Comparison of ENCODE assay signal across 8 cellular contexts in the genomic region with DNA sequence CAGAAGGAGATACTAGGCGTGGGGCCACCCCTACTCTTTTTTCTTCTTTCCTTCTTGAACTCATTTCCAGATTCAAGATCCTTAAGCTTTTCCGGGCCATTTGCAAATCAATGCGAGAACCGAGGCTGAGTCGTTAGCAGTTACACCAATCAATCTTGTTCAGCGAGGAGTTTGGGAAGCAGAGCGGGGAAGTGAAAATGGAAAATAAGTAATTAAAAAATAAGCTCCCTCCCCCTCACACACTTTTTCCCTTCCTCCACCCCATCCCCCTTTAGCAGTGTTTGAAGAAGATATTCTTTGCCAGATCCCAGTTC. TPM values are rescaled to one million over a fixed set of nuclear protein-coding genes. Genes with fewer than 3 reads are reported as not detected.
A peak's percentile ranks its signal among the peaks of the same experiment; 100 is the strongest.
DNase-seq lines count a peak whose midpoint lies in the region; ATAC-seq and TF ChIP-seq lines count a peak whose summit lies in the region.

No MANE protein-coding gene starts in this region.

- H3K36me3 ChIP-seq in GM23338 (ENCODE audit: insufficient read depth) = no peaks in the 10 kb centered on the region
- no peaks in the 10 kb centered on the region for H3K36me3 ChIP-seq in NT2/D1 (ENCODE audit: insufficient read depth, insufficient read length, low read length)
- no peaks in the 10 kb centered on the region for H3K36me3 ChIP-seq in gastrocnemius medialis

- H3K4me1 Mint-ChIP-seq in GM23338 (peaks cover 20% of the 10 kb centered on the region), CD14-positive monocyte (peaks cover 28% of the 10 kb centered on the region)

- no peaks in the 10 kb centered on the region for H3K9me3 ChIP-seq in NT2/D1 (ENCODE audit: insufficient read depth, low read length)
- no peaks in the 10 kb centered on the region for H3K9me3 ChIP-seq in gastrocnemius medialis

- H3K27ac ChIP-seq in GM23338 (ENCODE audit: low read depth) (peak overlapping the region; percentile 30), gastrocnemius medialis (peak overlapping the region; percentile 59 to 85 (median 69))

- peaks cover 48% of the 10 kb centered on the region for H3K27me3 ChIP-seq in GM23338 (ENCODE audit: insufficient read depth)
- peaks cover 44% of the 10 kb centered on the region for H3K27me3 ChIP-seq in NT2/D1 (ENCODE audit: insufficient read depth, insufficient read length)
- H3K27me3 ChIP-seq in gastrocnemius medialis = no peaks in the 10 kb centered on the region

- TF ChIP-seq CTCF in GM23338 (conservative IDR thresholded peaks at IDR 0.05; ENCODE audit: low read depth in 2 of 2) = no peak
- no peak for TF ChIP-seq CTCF in gastrocnemius medialis (IDR thresholded peaks at IDR 0.05 in 4 of 5, conservative IDR thresholded peaks at IDR 0.05 in 1 of 5)
- TF ChIP-seq CTCF in CD14-positive monocyte (IDR thresholded peaks at IDR 0.05) = no peak

- intact Hi-C loops in gastrocnemius medialis (cut with DNase I; ENCODE audit: low total_unique reads) (no loop called here), CD14-positive monocyte (cut with micrococcal nuclease) (no loop called here)

- peaks cover 4% of the 10 kb centered on the region; the same call in 1 of the 2 replicates for H3F3A ChIP-seq in GM23338 (replicated peaks; ENCODE audit: low read depth)

- no peak for TF ChIP-seq POLR2A in gastrocnemius medialis (IDR thresholded peaks at IDR 0.05)

- in situ Hi-C loops in gastrocnemius medialis (cut with MboI; ENCODE audit: low sequenced_read_pairs in 4 of 4) = no loop called here

- peak overlapping the region; percentile 91 for H3K4me3 ChIP-seq in GM23338
- peak overlapping the region; percentile 86 for H3K4me3 ChIP-seq in NT2/D1 (ENCODE audit: insufficient read length, low read depth)
- peak overlapping the region; percentile 63 to 75 (median 70) for H3K4me3 ChIP-seq in gastrocnemius medialis

- H3K27ac Mint-ChIP-seq in GM23338 = no peak overlapping the region
- H3K27ac Mint-ChIP-seq in CD14-positive monocyte = no peak overlapping the region

- H3K9me3 Mint-ChIP-seq in GM23338 = no peaks in the 10 kb centered on the region; the same call in 2 of the 3 replicates
- peaks cover 0 to 2% (median 0%) of the 10 kb centered on the region in 7 donors for H3K9me3 Mint-ChIP-seq in CD14-positive monocyte

- peak overlapping the region; percentile 89 for H3K4me2 ChIP-seq in GM23338

- H3K9ac ChIP-seq in NT2/D1 (ENCODE audit: insufficient read length, low read depth) = peak overlapping the region; percentile 83

- ATAC-seq in GM23338 (no peak; the same call in 2 of the 3 replicates), gastrocnemius medialis (no peak)

- H4K20me1 ChIP-seq in GM23338 (replicated peaks; ENCODE audit: insufficient read depth) = no peaks in the 10 kb centered on the region

- no peaks in the 10 kb centered on the region for H3K79me2 ChIP-seq in GM23338 (replicated peaks; ENCODE audit: insufficient read depth)

- peaks cover 22% of the 10 kb centered on the region for H3K4me1 ChIP-seq in GM23338 (ENCODE audit: insufficient read depth)
- peaks cover 2% of the 10 kb centered on the region for H3K4me1 ChIP-seq in NT2/D1 (ENCODE audit: insufficient read depth, insufficient read length)
- peaks cover 6 to 7% of the 10 kb centered on the region in 2 donors for H3K4me1 ChIP-seq in gastrocnemius medialis

- no peaks in the 10 kb centered on the region for H3K9me2 ChIP-seq in GM23338 (ENCODE audit: insufficient read depth)

- H3K36me3 Mint-ChIP-seq in GM23338 (ENCODE audit: low read depth) = no peaks in the 10 kb centered on the region; the same call in 2 of the 3 replicates
- no peaks in the 10 kb centered on the region for H3K36me3 Mint-ChIP-seq in CD14-positive monocyte

- H3K27me3 Mint-ChIP-seq in GM23338 (ENCODE audit: insufficient read depth, low read depth, poor library complexity) (peaks cover 17% of the 10 kb centered on the region), CD14-positive monocyte (ENCODE audit: low read depth in 3 of 3) (no peaks in the 10 kb centered on the region)

- DNase-seq in GM23338 (ENCODE audit: low spot score) (peak; percentile 70), NT2/D1 (ENCODE audit: low read depth, low spot score) (peak; percentile 81), fibroblast of the conjunctiva (ENCODE audit: low read depth) (peak; percentile 1), gastrocnemius medialis (no peak), NAMALWA (ENCODE audit: low spot score) (no peak), hepatic stellate cell (ENCODE audit: low spot score) (no peak), CD14-positive monocyte (ENCODE audit: low spot score) (no peak)
- DNase-seq in stimulated activated CD4-positive, alpha-beta T cell treated with anti-CD3 and anti-CD28 coated beads, Interleukin-12 subunit alpha, Interleukin-12 subunit beta, amount 100 ng/mL, for 4 hours = no peak

- peak overlapping the region; percentile 34 for H2AFZ ChIP-seq in GM23338

- H3K4me3 Mint-ChIP-seq in GM23338 (no peak overlapping the region), CD14-positive monocyte (no peak overlapping the region)

TF ChIP-seq in GM23338, 12 proteins besides CTCF, POLR2A, EP300 and RAD21:
- TF ChIP-seq ZNF114 (CRISPR knock-in tag; IDR thresholded peaks at IDR 0.05) = no peak
- TF ChIP-seq, protein P1, sequence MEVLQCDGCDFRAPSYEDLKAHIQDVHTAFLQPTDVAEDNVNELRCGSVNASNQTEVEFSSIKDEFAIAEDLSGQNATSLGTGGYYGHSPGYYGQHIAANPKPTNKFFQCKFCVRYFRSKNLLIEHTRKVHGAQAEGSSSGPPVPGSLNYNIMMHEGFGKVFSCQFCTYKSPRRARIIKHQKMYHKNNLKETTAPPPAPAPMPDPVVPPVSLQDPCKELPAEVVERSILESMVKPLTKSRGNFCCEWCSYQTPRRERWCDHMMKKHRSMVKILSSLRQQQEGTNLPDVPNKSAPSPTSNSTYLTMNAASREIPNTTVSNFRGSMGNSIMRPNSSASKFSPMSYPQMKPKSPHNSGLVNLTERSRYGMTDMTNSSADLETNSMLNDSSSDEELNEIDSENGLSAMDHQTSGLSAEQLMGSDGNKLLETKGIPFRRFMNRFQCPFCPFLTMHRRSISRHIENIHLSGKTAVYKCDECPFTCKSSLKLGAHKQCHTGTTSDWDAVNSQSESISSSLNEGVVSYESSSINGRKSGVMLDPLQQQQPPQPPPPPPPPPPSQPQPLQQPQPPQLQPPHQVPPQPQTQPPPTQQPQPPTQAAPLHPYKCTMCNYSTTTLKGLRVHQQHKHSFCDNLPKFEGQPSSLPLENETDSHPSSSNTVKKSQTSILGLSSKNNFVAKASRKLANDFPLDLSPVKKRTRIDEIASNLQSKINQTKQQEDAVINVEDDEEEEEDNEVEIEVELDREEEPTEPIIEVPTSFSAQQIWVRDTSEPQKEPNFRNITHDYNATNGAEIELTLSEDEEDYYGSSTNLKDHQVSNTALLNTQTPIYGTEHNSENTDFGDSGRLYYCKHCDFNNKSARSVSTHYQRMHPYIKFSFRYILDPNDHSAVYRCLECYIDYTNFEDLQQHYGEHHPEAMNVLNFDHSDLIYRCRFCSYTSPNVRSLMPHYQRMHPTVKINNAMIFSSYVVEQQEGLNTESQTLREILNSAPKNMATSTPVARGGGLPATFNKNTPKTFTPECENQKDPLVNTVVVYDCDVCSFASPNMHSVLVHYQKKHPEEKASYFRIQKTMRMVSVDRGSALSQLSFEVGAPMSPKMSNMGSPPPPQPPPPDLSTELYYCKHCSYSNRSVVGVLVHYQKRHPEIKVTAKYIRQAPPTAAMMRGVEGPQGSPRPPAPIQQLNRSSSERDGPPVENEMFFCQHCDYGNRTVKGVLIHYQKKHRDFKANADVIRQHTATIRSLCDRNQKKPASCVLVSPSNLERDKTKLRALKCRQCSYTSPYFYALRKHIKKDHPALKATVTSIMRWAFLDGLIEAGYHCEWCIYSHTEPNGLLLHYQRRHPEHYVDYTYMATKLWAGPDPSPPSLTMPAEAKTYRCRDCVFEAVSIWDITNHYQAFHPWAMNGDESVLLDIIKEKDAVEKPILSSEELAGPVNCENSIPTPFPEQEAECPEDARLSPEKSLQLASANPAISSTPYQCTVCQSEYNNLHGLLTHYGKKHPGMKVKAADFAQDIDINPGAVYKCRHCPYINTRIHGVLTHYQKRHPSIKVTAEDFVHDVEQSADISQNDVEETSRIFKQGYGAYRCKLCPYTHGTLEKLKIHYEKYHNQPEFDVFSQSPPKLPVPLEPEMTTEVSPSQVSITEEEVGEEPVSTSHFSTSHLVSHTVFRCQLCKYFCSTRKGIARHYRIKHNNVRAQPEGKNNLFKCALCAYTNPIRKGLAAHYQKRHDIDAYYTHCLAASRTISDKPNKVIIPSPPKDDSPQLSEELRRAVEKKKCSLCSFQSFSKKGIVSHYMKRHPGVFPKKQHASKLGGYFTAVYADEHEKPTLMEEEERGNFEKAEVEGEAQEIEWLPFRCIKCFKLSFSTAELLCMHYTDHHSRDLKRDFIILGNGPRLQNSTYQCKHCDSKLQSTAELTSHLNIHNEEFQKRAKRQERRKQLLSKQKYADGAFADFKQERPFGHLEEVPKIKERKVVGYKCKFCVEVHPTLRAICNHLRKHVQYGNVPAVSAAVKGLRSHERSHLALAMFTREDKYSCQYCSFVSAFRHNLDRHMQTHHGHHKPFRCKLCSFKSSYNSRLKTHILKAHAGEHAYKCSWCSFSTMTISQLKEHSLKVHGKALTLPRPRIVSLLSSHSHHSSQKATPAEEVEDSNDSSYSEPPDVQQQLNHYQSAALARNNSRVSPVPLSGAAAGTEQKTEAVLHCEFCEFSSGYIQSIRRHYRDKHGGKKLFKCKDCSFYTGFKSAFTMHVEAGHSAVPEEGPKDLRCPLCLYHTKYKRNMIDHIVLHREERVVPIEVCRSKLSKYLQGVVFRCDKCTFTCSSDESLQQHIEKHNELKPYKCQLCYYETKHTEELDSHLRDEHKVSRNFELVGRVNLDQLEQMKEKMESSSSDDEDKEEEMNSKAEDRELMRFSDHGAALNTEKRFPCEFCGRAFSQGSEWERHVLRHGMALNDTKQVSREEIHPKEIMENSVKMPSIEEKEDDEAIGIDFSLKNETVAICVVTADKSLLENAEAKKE (CRISPR knock-in tag; IDR thresholded peaks at IDR 0.05) = no peak

RNA-seq across cellular contexts. Expression of a gene that starts 1.7 kb away (rescaled TPM):
- 0.93 and 0.94 TPM in 2 replicates for total RNA-seq in GM23338 (2014; rRNA removed; shearing (Covaris generic))
- 0.57 and 0.66 TPM in 2 replicates for polyA plus RNA-seq in GM23338 (2016; fragmentation: Nextera tagmentation; extraction: Ambion mirVana)
- 1 to 10 TPM; 4.6 to 5.7 (median 5.0) TPM for total RNA-seq in gastrocnemius medialis
- polyA plus RNA-seq in CD14-positive monocyte = under 1 TPM; 0.03 to 0.13 TPM

Comparison
In these comparisons a context has a peak if more than half of its experiments do, and no peak if none do; other contexts are left out.
1. DNase-seq: peak in GM23338 (single experiment), NT2/D1 (single experiment) and fibroblast of the conjunctiva (single experiment); none in gastrocnemius medialis (0 of 2), NAMALWA (single experiment), hepatic stellate cell (single experiment), stimulated activated CD4-positive, alpha-beta T cell treated with anti-CD3 and anti-CD28 coated beads, Interleukin-12 subunit alpha, Interleukin-12 subunit beta, amount 100 ng/mL, for 4 hours (single experiment) and CD14-positive monocyte (single experiment).
2. Peak in every context shown above with its lines, with median percentiles within 50 percentile points of each other: H3K4me3 ChIP-seq.